In the genomic region with DNA sequence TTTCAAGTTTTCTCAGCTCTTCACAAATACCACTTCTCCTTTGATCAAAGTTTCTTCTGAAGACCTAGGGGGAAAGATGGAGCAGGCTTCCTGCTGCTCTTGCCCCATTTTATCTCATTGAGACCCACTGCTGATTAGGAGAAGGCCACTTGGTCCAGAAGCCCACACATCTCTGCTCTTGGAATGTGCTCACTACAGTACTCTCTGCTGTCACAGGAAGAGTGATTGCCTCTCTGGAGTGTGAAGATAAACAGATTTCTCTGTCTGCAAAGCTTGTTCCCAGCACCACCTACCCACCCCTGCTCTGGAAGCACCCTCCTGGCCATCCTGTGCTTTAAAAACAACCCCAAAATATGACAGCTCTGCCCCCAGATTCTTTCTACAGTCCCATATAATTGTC, we compare ENCODE assay signal across 17 cellular contexts. TPM values are rescaled to one million over a fixed set of nuclear protein-coding genes. Genes with fewer than 3 reads are reported as not detected.
DNase-seq lines count a peak whose midpoint lies in the region; ATAC-seq and TF ChIP-seq lines count a peak whose summit lies in the region.
"Had no signal": no experiment of that assay in that cellular context is flagged by ENCODE, and none has a peak within 500 bp of the region (broad histone marks: within the 10 kb centered on the region; RNA-seq: fewer than 3 reads in every experiment).

No MANE protein-coding gene starts in this region.

- TF ChIP-seq CTCF in fibroblast of villous mesenchyme (IDR thresholded peaks at IDR 0.05; ENCODE audit: insufficient read depth, low read depth, low read length) (no peak), neural progenitor cell (IDR thresholded peaks at IDR 0.05) (no peak)

- H3K27me3 ChIP-seq in neural progenitor cell: no peaks in the 10 kb centered on the region
- H3K27me3 ChIP-seq: SJSA1 had no signal

- ATAC-seq in HG03520 (IDR thresholded peaks at IDR 0.05; ENCODE audit: unreplicated experiment): no peak
- no peak for ATAC-seq in HG03135 (IDR thresholded peaks at IDR 0.05; ENCODE audit: unreplicated experiment)
- ATAC-seq in GM21717 (IDR thresholded peaks at IDR 0.05; ENCODE audit: unreplicated experiment): no peak
- ATAC-seq: GM12878 had no signal

- H3K4me1 Mint-ChIP-seq in neural progenitor cell: peaks cover 50% of the 10 kb centered on the region

- H3K4me1 ChIP-seq in neural progenitor cell: peaks cover 45% of the 10 kb centered on the region
- H3K4me1 ChIP-seq: SJSA1 had no signal

- peak; percentile 87 for DNase-seq in ELF-1 (ENCODE audit: low read depth, low spot score)
- peak; percentile 35 for DNase-seq in NCI-H226
- peak; percentile 20 for DNase-seq in fibroblast of villous mesenchyme (ENCODE audit: low read depth)
- no peak for DNase-seq in neural progenitor cell (ENCODE audit: low spot score)
- DNase-seq: Caco-2, GM23248, Karpas-422, MM.1S, NCI-H1105, NCI-H1694 treated with DMSO at 0.1 percent for 48 hours, NCI-H446 treated with DMSO at 0.1 percent for 48 hours had no signal

- no peaks in the 10 kb centered on the region for H3K9me3 ChIP-seq in neural progenitor cell (ENCODE audit: low read depth)
- H3K9me3 ChIP-seq: Caco-2, SJSA1 had no signal

- H3F3A ChIP-seq in neural progenitor cell (ENCODE audit: low read depth): peaks cover 39% of the 10 kb centered on the region

- H4K20me1 ChIP-seq in neural progenitor cell (ENCODE audit: low read depth): no peaks in the 10 kb centered on the region

- H3K4me3 Mint-ChIP-seq in neural progenitor cell: peak overlapping the region; percentile 36
- H3K4me3 Mint-ChIP-seq: CD14-positive monocyte had no signal

- peaks cover 3% of the 10 kb centered on the region for H3K36me3 Mint-ChIP-seq in neural progenitor cell
- H3K36me3 Mint-ChIP-seq: CD14-positive monocyte had no signal

- H3K36me3 ChIP-seq in neural progenitor cell: no peaks in the 10 kb centered on the region
- H3K36me3 ChIP-seq: SJSA1 had no signal

- H2AFZ ChIP-seq in neural progenitor cell (replicated peaks): no peak overlapping the region
- H2AFZ ChIP-seq: GM23248 had no signal

- peaks cover 18% of the 10 kb centered on the region for H3K9me3 Mint-ChIP-seq in neural progenitor cell

- no peak overlapping the region for H3K9ac ChIP-seq in neural progenitor cell
- H3K9ac ChIP-seq: GM23248 had no signal

- H3K27me3 Mint-ChIP-seq in neural progenitor cell (ENCODE audit: insufficient read depth, low read depth): peaks cover 15% of the 10 kb centered on the region

- no peak overlapping the region for H3K4me3 ChIP-seq in fibroblast of villous mesenchyme (ENCODE audit: low read depth, low read length)
- H3K4me3 ChIP-seq in neural progenitor cell: no peak overlapping the region
- H3K4me3 ChIP-seq: GM12878, GM23248, SJSA1 had no signal

- H3K27ac ChIP-seq in neural progenitor cell: no peak overlapping the region
- H3K27ac ChIP-seq: GM23248, SJSA1 had no signal

- peak overlapping the region; percentile 59 for H3K27ac Mint-ChIP-seq in neural progenitor cell
- H3K27ac Mint-ChIP-seq: CD14-positive monocyte had no signal

- H3K4me2 ChIP-seq in neural progenitor cell: no peak overlapping the region

- no peaks in the 10 kb centered on the region for H3K79me2 ChIP-seq in neural progenitor cell (ENCODE audit: low read depth)

RNA-seq across cellular contexts. Expression of gene PRTG, which starts 41.3 kb away (rescaled TPM):
- total RNA-seq in fibroblast of villous mesenchyme: 6.4 and 6.9 TPM in 2 replicates
- 508 and 574 TPM in 2 replicates for total RNA-seq in neural progenitor cell (ENCODE audit: low replicate concordance)
- total RNA-seq: GM12878 had no signal

Comparison
In these comparisons a context has a peak if more than half of its experiments do, and no peak if none do; other contexts are left out.
1. RNA of gene PRTG, which starts 41.3 kb away (total RNA-seq): 508 to 574 TPM in neural progenitor cell; 6.4 to 6.9 TPM in fibroblast of villous mesenchyme; every median in the first group is over 10 times any median in the second.